ENCODE assay signal across 9 cellular contexts in genomic region chr4:48777739-48778138, GRCh38. TPM values are rescaled to one million over a fixed set of nuclear protein-coding genes. Genes with fewer than 3 reads are reported as not detected.
DNase-seq lines count a peak whose midpoint lies in the region; ATAC-seq, FAIRE-seq and TF ChIP-seq lines count a peak whose summit lies in the region.
"Had no signal": no experiment of that assay in that cellular context is flagged by ENCODE, and none has a peak within 500 bp of the region (broad histone marks: within the 10 kb centered on the region; RNA-seq: fewer than 3 reads in every experiment).

No MANE protein-coding gene starts in this region.

- H3K9ac ChIP-seq in HepG2 (ENCODE audit: insufficient read depth, low read depth, low read length) (no peak overlapping the region), astrocyte (ENCODE audit: low read length) (peak overlapping the region; percentile 97)

- H3K9me3 ChIP-seq in HepG2 (ENCODE audit: low read length): no peaks in the 10 kb centered on the region
- H3K9me3 ChIP-seq in right lobe of liver: no peaks in the 10 kb centered on the region
- H3K9me3 ChIP-seq in astrocyte (ENCODE audit: insufficient read depth, low read depth, low read length): no peaks in the 10 kb centered on the region
- no peaks in the 10 kb centered on the region for H3K9me3 ChIP-seq in mesodermal cell (ENCODE audit: control insufficient read depth, low read length)
- no peaks in the 10 kb centered on the region for H3K9me3 ChIP-seq in vagina
- no peaks in the 10 kb centered on the region for H3K9me3 ChIP-seq in ovary
- H3K9me3 ChIP-seq: SJSA1 had no signal

- TF ChIP-seq RAD21 in HepG2 (CRISPR knock-in tag; IDR thresholded peaks at IDR 0.05): no peak

- peaks cover 31% of the 10 kb centered on the region for H3K4me1 Mint-ChIP-seq in astrocyte (ENCODE audit: low read depth, unreplicated experiment)

- BruUV-seq in HepG2 (replicated peaks; lab: Mats Ljungman, UMichigan): no TSS peak

- H2AFZ ChIP-seq in HepG2 (ENCODE audit: low read length): no peak overlapping the region
- H2AFZ ChIP-seq in astrocyte (ENCODE audit: low read depth, low read length): no peak overlapping the region

- H3K4me2 ChIP-seq in HepG2 (ENCODE audit: low read depth, low read length) (peak overlapping the region; percentile 82), astrocyte (ENCODE audit: low read length) (peak overlapping the region; percentile 93)

- H3K27me3 Mint-ChIP-seq in astrocyte (ENCODE audit: low read depth, unreplicated experiment): no peaks in the 10 kb centered on the region

- POLR2A ChIA-PET in HepG2 (lab: Yijun Ruan, JAX): no interaction called here

- H4K20me1 ChIP-seq in HepG2 (ENCODE audit: insufficient read depth, low read length): peaks cover 8% of the 10 kb centered on the region
- peaks cover 54% of the 10 kb centered on the region for H4K20me1 ChIP-seq in astrocyte (ENCODE audit: insufficient read depth, low read length)

- no peak for TF ChIP-seq CTCF in HepG2 (CRISPR knock-in tag; IDR thresholded peaks at IDR 0.05)
- TF ChIP-seq CTCF in right lobe of liver (IDR thresholded peaks at IDR 0.05): no peak
- TF ChIP-seq CTCF in astrocyte (IDR thresholded peaks at IDR 0.05; ENCODE audit: insufficient read depth, low read depth, low read length): no peak
- TF ChIP-seq CTCF in vagina (IDR thresholded peaks at IDR 0.05): no peak
- no peak for TF ChIP-seq CTCF in ovary (IDR thresholded peaks at IDR 0.05)

- H3K27me3 ChIP-seq in HepG2 (ENCODE audit: control insufficient read depth in 1 of 2, insufficient read depth in 2 of 2, low read length in 2 of 2) (no peaks in the 10 kb centered on the region; a peak in 1 of 5 replicates), right lobe of liver (no peaks in the 10 kb centered on the region), astrocyte (ENCODE audit: insufficient read depth, low read length) (no peaks in the 10 kb centered on the region), vagina (no peaks in the 10 kb centered on the region), ovary (no peaks in the 10 kb centered on the region)
- H3K27me3 ChIP-seq: SJSA1 had no signal

- H3K4me1 ChIP-seq in HepG2 (ENCODE audit: insufficient read depth, low read length): peaks cover 52% of the 10 kb centered on the region
- H3K4me1 ChIP-seq in right lobe of liver: peaks cover 0 to 22% (median 12%) of the 10 kb centered on the region in 4 donors
- peaks cover 14% of the 10 kb centered on the region for H3K4me1 ChIP-seq in astrocyte (ENCODE audit: insufficient read depth, low read length)
- H3K4me1 ChIP-seq in mesodermal cell (ENCODE audit: control insufficient read depth, insufficient read depth, low read length, poor library complexity, severe bottlenecking): peaks cover 25% of the 10 kb centered on the region
- H3K4me1 ChIP-seq in vagina: peaks cover 57% of the 10 kb centered on the region
- H3K4me1 ChIP-seq in ovary (ENCODE audit: insufficient read depth): peaks cover 4% of the 10 kb centered on the region

- intact Hi-C loops in HepG2 (cut with micrococcal nuclease; ENCODE audit: unreplicated experiment) (no loop called here), right lobe of liver (cut with DNase I) (no loop called here), vagina (cut with DNase I) (no loop called here), ovary (cut with DNase I) (loop anchor here in 1 of 4 donors (2.0 to 10.0 kb wide), 2 partner anchors 53 to 433 kb away; partner anchors contain the start of genes OCIAD1 and SLAIN2)

- TF ChIP-seq EP300 in HepG2 (IDR thresholded peaks at IDR 0.05; ENCODE audit: low read depth in 2 of 2, low read length in 2 of 2): no peak
- TF ChIP-seq EP300 in HepG2 (CRISPR knock-in tag; IDR thresholded peaks at IDR 0.05; ENCODE audit: borderline replicate concordance): no peak
- TF ChIP-seq EP300 in ovary (IDR thresholded peaks at IDR 0.05): no peak

- FAIRE-seq in HepG2 (lab: Jason Lieb, UNC) (no peak), astrocyte (lab: Jason Lieb, UNC) (no peak)

- H3K27ac Mint-ChIP-seq in astrocyte (ENCODE audit: unreplicated experiment): peak overlapping the region; percentile 75

- H3K4me3 ChIP-seq in HepG2 (replicated peaks in 1 of 3; ENCODE audit: insufficient read depth in 1 of 3, low read depth in 2 of 3, low read length in 3 of 3): peak overlapping the region in 2 of 3 experiments; percentile 29 to 99; a peak in 3 of 6 replicates
- no peak overlapping the region for H3K4me3 ChIP-seq in right lobe of liver
- peak overlapping the region; percentile 94 for H3K4me3 ChIP-seq in astrocyte (ENCODE audit: insufficient read depth, low read depth, low read length)
- peak overlapping the region; percentile 90 for H3K4me3 ChIP-seq in mesodermal cell (ENCODE audit: extremely low read depth, insufficient read depth, low read length, poor library complexity, severe bottlenecking)
- peak overlapping the region in 1 of 2 donors; percentile 98 for H3K4me3 ChIP-seq in vagina
- no peak overlapping the region for H3K4me3 ChIP-seq in ovary

- H3K9me3 Mint-ChIP-seq in astrocyte (ENCODE audit: unreplicated experiment): no peaks in the 10 kb centered on the region

- no peak for DNase-seq in HepG2 (ENCODE audit: low spot score)
- DNase-seq in right lobe of liver: no peak
- DNase-seq in astrocyte (ENCODE audit: low read depth): no peak
- no peak for DNase-seq in vagina (ENCODE audit: extremely low spot score in 2 of 2)
- DNase-seq in ovary: no peak
- no peak for DNase-seq in NCI-H146 (lab: John Stamatoyannopoulos, UW)
- DNase-seq in NCI-H2196 (lab: John Stamatoyannopoulos, UW; ENCODE audit: unreplicated experiment): no peak

- no peaks in the 10 kb centered on the region for H3K36me3 Mint-ChIP-seq in astrocyte (ENCODE audit: low read depth, unreplicated experiment)

- H3K36me3 ChIP-seq in HepG2 (replicated peaks in 1 of 2; ENCODE audit: control insufficient read depth in 1 of 2, insufficient read depth in 2 of 2, low read length in 2 of 2): no peaks in the 10 kb centered on the region
- no peaks in the 10 kb centered on the region for H3K36me3 ChIP-seq in right lobe of liver
- no peaks in the 10 kb centered on the region for H3K36me3 ChIP-seq in astrocyte (ENCODE audit: insufficient read depth, low read length)
- H3K36me3 ChIP-seq in mesodermal cell (ENCODE audit: control insufficient read depth, insufficient read depth, low read length): peaks cover 7% of the 10 kb centered on the region
- H3K36me3 ChIP-seq in vagina: no peaks in the 10 kb centered on the region
- no peaks in the 10 kb centered on the region for H3K36me3 ChIP-seq in ovary

- H3K27ac ChIP-seq in HepG2 (ENCODE audit: extremely low read length, insufficient read depth, low read length) (no peak overlapping the region), right lobe of liver (no peak overlapping the region), astrocyte (ENCODE audit: low read depth, low read length) (no peak overlapping the region), mesodermal cell (ENCODE audit: low read depth, low read length, severe bottlenecking) (no peak overlapping the region), vagina (peak overlapping the region; percentile 99), ovary (no peak overlapping the region)

- WGBS in HepG2 (ENCODE audit: low lambda C conversion rate): 72% methylated on average over 10 of the region's 10 CpGs
- 45% methylated on average over 8 of the region's 10 CpGs for WGBS in right lobe of liver (ENCODE audit: insufficient coverage, low coverage, low lambda C conversion rate, missing lambda C conversion rate)
- WGBS in mesodermal cell (ENCODE audit: insufficient coverage in 2 of 2), 2 experiments: 64 to 80% methylated on average over 3 of the region's 10 CpGs
- 45 to 59% (median 49%) methylated on average over 10 of the region's 10 CpGs for WGBS in ovary, 3 donors

- H3K79me2 ChIP-seq in HepG2 (ENCODE audit: insufficient read depth, low read length): peaks cover 62% of the 10 kb centered on the region
- H3K79me2 ChIP-seq in astrocyte (ENCODE audit: insufficient read depth, low read length): peaks cover 67% of the 10 kb centered on the region

- H3K4me3 Mint-ChIP-seq in astrocyte (ENCODE audit: unreplicated experiment): peak overlapping the region; percentile 98

- no peak for TF ChIP-seq POLR2A in HepG2 (IDR thresholded peaks at IDR 0.05; ENCODE audit: insufficient read depth in 1 of 2, low read depth in 2 of 2, low read length in 2 of 2)
- no peak for TF ChIP-seq POLR2A in right lobe of liver (IDR thresholded peaks at IDR 0.05)
- TF ChIP-seq POLR2A in vagina (IDR thresholded peaks at IDR 0.05): no peak
- TF ChIP-seq POLR2A in ovary (IDR thresholded peaks at IDR 0.05): no peak

- CTCF ChIA-PET in HepG2 (lab: Yijun Ruan, JAX; ENCODE audit: low intra/inter-chr PET ratio, low total read pairs): no interaction called here

- in situ Hi-C loops in HepG2 (cut with HindIII; ENCODE audit: extremely low pct_ligation_motif_present, low pct_unique_long_range_greater_than_20kb): loop anchor here (25.0 kb wide), 1 partner anchor 190 kb away; no protein-coding TSS in a partner anchor

- ATAC-seq in HepG2 (no peak), right lobe of liver (no peak)

RNA-seq across cellular contexts. Expression of gene FRYL, which starts 2.3 kb away (rescaled TPM):
- total RNA-seq in HepG2 (2016; rRNA removed; fragmentation: Illumina TruSeq; extraction: Trizol) (19.6 and 28.4 TPM in 2 replicates), right lobe of liver (10 to 100 TPM; 15.9 to 27.2 (median 23.3) TPM), astrocyte (70.0 and 72.0 TPM in 2 replicates), vagina (51.8 TPM), ovary (10 to 100 TPM; 30.7 to 46.0 (median 36.0) TPM)
- total RNA-seq in HepG2 (2016; cell fraction: cytosol; rRNA removed; fragmentation: Illumina TruSeq; extraction: Trizol; ENCODE audit: low read depth): 4.5 and 6.9 TPM in 2 replicates
- total RNA-seq in HepG2 (2016; cell fraction: insoluble cytoplasmic fraction; rRNA removed; fragmentation: Illumina TruSeq; extraction: Trizol): 20.0 and 28.7 TPM in 2 replicates
- 5.6 and 7.2 TPM in 2 replicates for total RNA-seq in HepG2 (2016; cell fraction: membrane; rRNA removed; fragmentation: Illumina TruSeq; extraction: Trizol)
- total RNA-seq in HepG2 (2016; cell fraction: nucleus; rRNA removed; fragmentation: Illumina TruSeq; extraction: Trizol): 57.5 and 66.0 TPM in 2 replicates
- polyA plus RNA-seq in HepG2 (2011; rRNA removed) (7.8 and 9.7 TPM in 2 replicates), ovary (10 to 100 TPM; 10.7 to 33.5 TPM)
- polyA plus RNA-seq in HepG2 (2011; cell fraction: cytosol; rRNA removed): 2.5 and 4.4 TPM in 2 replicates
- polyA plus RNA-seq in HepG2 (2011; cell fraction: nucleus; rRNA removed): 12.2 and 12.3 TPM in 2 replicates
- 7.0 and 7.6 TPM in 2 replicates for polyA plus RNA-seq in HepG2 (2012)
- 0.57 and 0.58 TPM in 2 replicates for polyA plus RNA-seq in HepG2 (2016; cell fraction: cytosol; fragmentation: Illumina TruSeq; extraction: Trizol; ENCODE audit: low read depth)
- polyA plus RNA-seq in HepG2 (2016; cell fraction: insoluble cytoplasmic fraction; fragmentation: Illumina TruSeq; extraction: Trizol; ENCODE audit: low read depth): 9.9 and 12.5 TPM in 2 replicates
- 1.2 and 1.7 TPM in 2 replicates for polyA plus RNA-seq in HepG2 (2016; cell fraction: membrane; fragmentation: Illumina TruSeq; extraction: Trizol; ENCODE audit: low read depth)
- polyA plus RNA-seq in HepG2 (2016; cell fraction: nucleus; fragmentation: Illumina TruSeq; extraction: Trizol; ENCODE audit: insufficient read depth, low read depth): 21.6 and 24.9 TPM in 2 replicates
- polyA minus RNA-seq in HepG2 (2011; rRNA and poly(A)+ RNA removed; ENCODE audit: low replicate concordance): 27.4 and 29.3 TPM in 2 replicates
- polyA minus RNA-seq in HepG2 (2011; cell fraction: cytosol; rRNA and poly(A)+ RNA removed): 12.0 and 18.5 TPM in 2 replicates
- polyA minus RNA-seq in HepG2 (2011; cell fraction: nucleus; rRNA and poly(A)+ RNA removed): 177 and 185 TPM in 2 replicates
- polyA plus RNA-seq in mesodermal cell (2013, experiment 1 of 2): 28.7 TPM
- polyA plus RNA-seq in mesodermal cell (2013, experiment 2 of 2): 30.0 TPM

RNA-seq across cellular contexts. Expression of gene OCIAD1, which starts 53.1 kb away (rescaled TPM):
- total RNA-seq in HepG2 (2016; rRNA removed; fragmentation: Illumina TruSeq; extraction: Trizol) (52.6 and 74.9 TPM in 2 replicates), right lobe of liver (100 to 1,000 TPM in 5 of 6 experiments, 10 to 100 TPM in 1; 94.8 to 120 (median 108) TPM), astrocyte (144 and 146 TPM in 2 replicates), vagina (72.4 TPM), ovary (100 to 1,000 TPM in 6 of 7 donors, 10 to 100 TPM in 1; 73.4 to 132 (median 111) TPM)
- 22.4 and 26.4 TPM in 2 replicates for total RNA-seq in HepG2 (2016; cell fraction: cytosol; rRNA removed; fragmentation: Illumina TruSeq; extraction: Trizol; ENCODE audit: low read depth)
- total RNA-seq in HepG2 (2016; cell fraction: insoluble cytoplasmic fraction; rRNA removed; fragmentation: Illumina TruSeq; extraction: Trizol): 55.4 and 78.1 TPM in 2 replicates
- total RNA-seq in HepG2 (2016; cell fraction: membrane; rRNA removed; fragmentation: Illumina TruSeq; extraction: Trizol): 29.7 and 31.7 TPM in 2 replicates
- 69.1 and 73.3 TPM in 2 replicates for total RNA-seq in HepG2 (2016; cell fraction: nucleus; rRNA removed; fragmentation: Illumina TruSeq; extraction: Trizol)
- polyA plus RNA-seq in HepG2 (2011; rRNA removed) (59.7 and 67.3 TPM in 2 replicates), ovary (100 to 1,000 TPM; 133 to 241 TPM)
- polyA plus RNA-seq in HepG2 (2011; cell fraction: cytosol; rRNA removed): 37.3 and 45.5 TPM in 2 replicates
- 23.3 and 29.6 TPM in 2 replicates for polyA plus RNA-seq in HepG2 (2011; cell fraction: nucleus; rRNA removed)
- polyA plus RNA-seq in HepG2 (2012): 65.2 and 70.0 TPM in 2 replicates
- polyA plus RNA-seq in HepG2 (2016; cell fraction: cytosol; fragmentation: Illumina TruSeq; extraction: Trizol; ENCODE audit: low read depth): 15.0 and 17.6 TPM in 2 replicates
- polyA plus RNA-seq in HepG2 (2016; cell fraction: insoluble cytoplasmic fraction; fragmentation: Illumina TruSeq; extraction: Trizol; ENCODE audit: low read depth): 53.6 and 60.2 TPM in 2 replicates
- polyA plus RNA-seq in HepG2 (2016; cell fraction: membrane; fragmentation: Illumina TruSeq; extraction: Trizol; ENCODE audit: low read depth): 23.3 and 25.0 TPM in 2 replicates
- polyA plus RNA-seq in HepG2 (2016; cell fraction: nucleus; fragmentation: Illumina TruSeq; extraction: Trizol; ENCODE audit: insufficient read depth, low read depth): 116 and 122 TPM in 2 replicates
- polyA minus RNA-seq in HepG2 (2011; rRNA and poly(A)+ RNA removed; ENCODE audit: low replicate concordance): 43.1 and 49.6 TPM in 2 replicates
- polyA minus RNA-seq in HepG2 (2011; cell fraction: cytosol; rRNA and poly(A)+ RNA removed): 32.1 and 36.1 TPM in 2 replicates
- 57.4 and 68.6 TPM in 2 replicates for polyA minus RNA-seq in HepG2 (2011; cell fraction: nucleus; rRNA and poly(A)+ RNA removed)
- 117 TPM for polyA plus RNA-seq in mesodermal cell (2013, experiment 1 of 2)
- polyA plus RNA-seq in mesodermal cell (2013, experiment 2 of 2): 135 TPM

Comparison
In these comparisons a context has a peak if more than half of its experiments do, and no peak if none do; other contexts are left out.
1. H3K4me3 ChIP-seq: peak in HepG2 (2 of 3), astrocyte (single experiment) and mesodermal cell (single experiment); none in right lobe of liver (0 of 3) and ovary (single experiment).